In genomic region chr6:157157228-157157627, GRCh38 we compare ENCODE assay signal across 24 cellular contexts.
A peak's percentile ranks its signal among the peaks of the same experiment; 100 is the strongest.
DNase-seq lines count a peak whose midpoint lies in the region; ATAC-seq and TF ChIP-seq lines count a peak whose summit lies in the region.
"Had no signal": no experiment of that assay in that cellular context is flagged by ENCODE, and none has a peak within 500 bp of the region (broad histone marks: within the 10 kb centered on the region; RNA-seq: fewer than 3 reads in every experiment).

No MANE protein-coding gene starts in this region.

- H3K27ac ChIP-seq in CD4-positive, CD25-positive, alpha-beta regulatory T cell (ENCODE audit: insufficient read depth, low read length, poor library complexity, severe bottlenecking) = no peak overlapping the region
- no peak overlapping the region for H3K27ac ChIP-seq in GM23338 (ENCODE audit: low read depth)
- H3K27ac ChIP-seq: BLaER1 treated with 17β-estradiol and CSF1 and Interleukin-3, amounts not matched to agents 10 nM and 100 nM; brain microvascular endothelial cell; neutrophil; tibial nerve had no signal

- H3K9me2 ChIP-seq in GM23338 (ENCODE audit: insufficient read depth) = no peaks in the 10 kb centered on the region

- peaks cover 4% of the 10 kb centered on the region; the same call in 1 of the 2 replicates for H4K20me1 ChIP-seq in GM23338 (replicated peaks; ENCODE audit: insufficient read depth)

- H3F3A ChIP-seq in GM23338 (replicated peaks; ENCODE audit: low read depth) = no peaks in the 10 kb centered on the region; the same call in 1 of the 2 replicates

- no peaks in the 10 kb centered on the region for H3K4me1 ChIP-seq in CD4-positive, CD25-positive, alpha-beta regulatory T cell (ENCODE audit: control insufficient read depth, insufficient read depth, low read length, poor library complexity, severe bottlenecking)
- H3K4me1 ChIP-seq in GM23338 (ENCODE audit: insufficient read depth) = peaks cover 42% of the 10 kb centered on the region
- H3K4me1 ChIP-seq: tibial nerve had no signal

- H3K4me3 ChIP-seq in CD4-positive, CD25-positive, alpha-beta regulatory T cell (ENCODE audit: low read depth, low read length) = no peak overlapping the region
- no peak overlapping the region for H3K4me3 ChIP-seq in GM23338
- H3K4me3 ChIP-seq: BLaER1 treated with 17β-estradiol and CSF1 and Interleukin-3, amounts not matched to agents 10 nM and 100 nM; HAP-1; smooth muscle cell; tibial nerve had no signal

- TF ChIP-seq CTCF in GM23338 (conservative IDR thresholded peaks at IDR 0.05; ENCODE audit: low read depth in 2 of 2) = no peak

- H2AFZ ChIP-seq in GM23338 = no peak overlapping the region

- peak overlapping the region in 2 of 3 donors; percentile 12 to 49 for H3K27ac Mint-ChIP-seq in CD4-positive, CD25-positive, alpha-beta regulatory T cell
- H3K27ac Mint-ChIP-seq in GM23338 = peak overlapping the region; percentile 75

- no peaks in the 10 kb centered on the region for H3K27me3 Mint-ChIP-seq in CD4-positive, CD25-positive, alpha-beta regulatory T cell
- H3K27me3 Mint-ChIP-seq in GM23338 (ENCODE audit: insufficient read depth, low read depth, poor library complexity) = peaks cover 11% of the 10 kb centered on the region
- H3K27me3 Mint-ChIP-seq: stimulated activated naive CD8-positive, alpha-beta T cell treated with anti-CD3 and anti-CD28 coated beads, Interleukin-15, amount 100 ng/mL, for 72 hours had no signal

- no peak overlapping the region for H3K4me3 Mint-ChIP-seq in CD4-positive, CD25-positive, alpha-beta regulatory T cell
- no peak overlapping the region for H3K4me3 Mint-ChIP-seq in GM23338
- H3K4me3 Mint-ChIP-seq: stimulated activated naive CD8-positive, alpha-beta T cell treated with anti-CD3 and anti-CD28 coated beads, Interleukin-15, amount 100 ng/mL, for 72 hours had no signal

- no peaks in the 10 kb centered on the region for H3K9me3 ChIP-seq in CD4-positive, CD25-positive, alpha-beta regulatory T cell (ENCODE audit: control insufficient read depth in 2 of 2, low read length in 2 of 2)
- H3K9me3 ChIP-seq: BLaER1 treated with 17β-estradiol and CSF1 and Interleukin-3, amounts not matched to agents 10 nM and 100 nM; HAP-1; neutrophil; tibial nerve had no signal

- H3K27me3 ChIP-seq in CD4-positive, CD25-positive, alpha-beta regulatory T cell (ENCODE audit: control insufficient read depth, insufficient read depth, low read length) = no peaks in the 10 kb centered on the region
- H3K27me3 ChIP-seq in GM23338 (ENCODE audit: insufficient read depth) = no peaks in the 10 kb centered on the region
- H3K27me3 ChIP-seq: BLaER1 treated with 17β-estradiol and CSF1 and Interleukin-3, amounts not matched to agents 10 nM and 100 nM; brain microvascular endothelial cell; neutrophil; tibial nerve had no signal

- no peaks in the 10 kb centered on the region for H3K9me3 Mint-ChIP-seq in CD4-positive, CD25-positive, alpha-beta regulatory T cell
- no peaks in the 10 kb centered on the region for H3K9me3 Mint-ChIP-seq in GM23338
- H3K9me3 Mint-ChIP-seq: stimulated activated naive CD8-positive, alpha-beta T cell treated with anti-CD3 and anti-CD28 coated beads, Interleukin-15, amount 100 ng/mL, for 72 hours had no signal

- no peak overlapping the region for H3K4me2 ChIP-seq in GM23338
- H3K4me2 ChIP-seq: BLaER1 treated with 17β-estradiol and CSF1 and Interleukin-3, amounts not matched to agents 10 nM and 100 nM; smooth muscle cell had no signal

- H3K79me2 ChIP-seq in GM23338 (replicated peaks; ENCODE audit: insufficient read depth) = no peaks in the 10 kb centered on the region; the same call in 1 of the 2 replicates

- DNase-seq in CD4-positive, CD25-positive, alpha-beta regulatory T cell = no peak
- no peak for DNase-seq in GM23338 (ENCODE audit: low spot score)
- peak; percentile 61 for DNase-seq in NCI-H2107 treated with DMSO at 0.1 percent for 48 hours (lab: John Stamatoyannopoulos, UW; ENCODE audit: unreplicated experiment)
- peak; percentile 53 for DNase-seq in SHP77 treated with DMSO at 0.1 percent for 48 hours (lab: John Stamatoyannopoulos, UW)
- no peak for DNase-seq in NCI-H82 (lab: John Stamatoyannopoulos, UW)
- DNase-seq in hippocampal formation (lab: John Stamatoyannopoulos, UW) = no peak
- no peak for DNase-seq in HuH-7 (ENCODE audit: low spot score)
- DNase-seq: ACHN; activated gamma-delta T cell; activated T-cell treated with anti-CD3 and anti-CD28 coated beads for 4 hours; brain microvascular endothelial cell; DMS79; NCI-H1105; NCI-H446 treated with DMSO at 0.1 percent for 48 hours; stimulated activated CD4-positive, alpha-beta T cell treated with anti-CD3 and anti-CD28 coated beads, Interleukin-2, amount 100 ng/mL, for 48 hours; stimulated activated naive CD8-positive, alpha-beta T cell treated with anti-CD3 and anti-CD28 coated beads, Interleukin-15, amount 100 ng/mL, for 72 hours; T-helper 1 cell had no signal

- H3K36me3 ChIP-seq in CD4-positive, CD25-positive, alpha-beta regulatory T cell (ENCODE audit: control insufficient read depth, insufficient read depth, low read length) = peaks cover 31% of the 10 kb centered on the region
- no peaks in the 10 kb centered on the region for H3K36me3 ChIP-seq in GM23338 (ENCODE audit: insufficient read depth)
- H3K36me3 ChIP-seq: brain microvascular endothelial cell, HAP-1 had no signal

- H3K4me1 Mint-ChIP-seq in CD4-positive, CD25-positive, alpha-beta regulatory T cell = peaks cover 0 to 16% (median 9%) of the 10 kb centered on the region in 4 donors
- H3K4me1 Mint-ChIP-seq in GM23338 = peaks cover 44% of the 10 kb centered on the region
- H3K4me1 Mint-ChIP-seq: stimulated activated naive CD8-positive, alpha-beta T cell treated with anti-CD3 and anti-CD28 coated beads, Interleukin-15, amount 100 ng/mL, for 72 hours had no signal

- ATAC-seq in CD4-positive, CD25-positive, alpha-beta regulatory T cell (ENCODE audit: low read depth in 2 of 2) = no peak
- no peak for ATAC-seq in GM23338
- no peak for ATAC-seq in GM19463 (IDR thresholded peaks at IDR 0.05; ENCODE audit: unreplicated experiment)
- ATAC-seq: left lobe of liver; stimulated activated naive CD8-positive, alpha-beta T cell treated with anti-CD3 and anti-CD28 coated beads, Interleukin-15, amount 100 ng/mL, for 72 hours had no signal

- H3K36me3 Mint-ChIP-seq in CD4-positive, CD25-positive, alpha-beta regulatory T cell = peaks cover 39% of the 10 kb centered on the region
- H3K36me3 Mint-ChIP-seq in GM23338 (ENCODE audit: low read depth) = no peaks in the 10 kb centered on the region

TF ChIP-seq in GM23338, 12 proteins besides CTCF, POLR2A, EP300 and RAD21:
- no peak for TF ChIP-seq EZH2 (IDR thresholded peaks at IDR 0.05; ENCODE audit: low read depth, unreplicated experiment)
- no peak for TF ChIP-seq STAT1 (IDR thresholded peaks at IDR 0.05; ENCODE audit: unreplicated experiment)

Comparison
In these comparisons a context has a peak if more than half of its experiments do, and no peak if none do; other contexts are left out.
1. DNase-seq: peak in NCI-H2107 treated with DMSO at 0.1 percent for 48 hours (single experiment) and SHP77 treated with DMSO at 0.1 percent for 48 hours (single experiment); none in CD4-positive, CD25-positive, alpha-beta regulatory T cell (0 of 3), GM23338 (single experiment), NCI-H82 (single experiment), hippocampal formation (0 of 2) and HuH-7 (single experiment).